In the genomic region with DNA sequence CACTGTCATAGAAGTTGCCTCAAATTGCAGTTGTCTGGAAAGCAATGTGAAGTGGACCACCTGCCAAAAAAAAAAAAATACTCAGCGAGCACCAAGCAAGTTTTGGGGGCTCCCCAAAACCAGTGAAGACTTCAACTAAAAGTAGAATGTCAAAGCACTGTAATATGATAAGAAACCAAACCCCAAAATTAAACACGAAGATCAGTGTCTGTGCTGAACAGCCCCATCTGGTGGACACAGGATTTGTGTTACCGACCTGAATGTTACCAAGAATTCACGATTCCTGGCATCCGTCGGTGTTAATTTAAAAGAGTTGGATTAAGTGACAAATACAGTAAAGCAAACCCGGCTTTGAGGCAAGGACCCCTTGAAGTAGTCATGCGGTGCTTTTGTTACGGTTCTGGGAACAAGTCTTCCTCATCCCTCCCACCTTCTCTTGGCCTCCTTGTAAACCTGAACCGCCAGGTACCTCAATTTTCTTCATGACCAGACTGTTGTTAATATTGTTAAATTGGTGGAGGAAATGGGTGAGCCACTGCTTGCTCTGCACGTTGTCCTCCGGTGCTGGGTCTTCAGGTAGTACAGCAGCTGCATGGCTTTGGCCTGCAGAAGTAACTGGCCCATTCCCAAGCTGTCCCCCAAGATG, we compare ENCODE assay signal across 1 cellular context.
TF ChIP-seq lines count a peak whose summit lies in the region.

No MANE protein-coding gene starts in this region.

TF ChIP-seq in HepG2, 621 proteins besides CTCF, POLR2A, EP300 and RAD21 (continues in another document):
- TF ChIP-seq U2AF2 (IDR thresholded peaks at IDR 0.05; ENCODE audit: low read depth, low read length), result no peak
- no peak; the same call in 1 of the 2 replicates for TF ChIP-seq NCOA2 (CRISPR knock-in tag; IDR thresholded peaks at IDR 0.05)
- no peak for TF ChIP-seq HNRNPH1 (optimal IDR thresholded peaks at IDR 0.05; ENCODE audit: low read depth, low read length)
- 0 out of 2 replicates have a peak, but pooled peaks have one; percentile 23 for TF ChIP-seq THAP11 (CRISPR knock-in tag; IDR thresholded peaks at IDR 0.05)
- no peak for TF ChIP-seq TAF15 (IDR thresholded peaks at IDR 0.05; ENCODE audit: low read depth, low read length, poor library complexity, severe bottlenecking)
- no peak for TF ChIP-seq TP53 (CRISPR knock-in tag; conservative IDR thresholded peaks at IDR 0.05)
- 0 out of 2 replicates have a peak, but pooled peaks have one; percentile 28 for TF ChIP-seq ARID2 (CRISPR knock-in tag; IDR thresholded peaks at IDR 0.05; ENCODE audit: borderline replicate concordance)
- TF ChIP-seq MLLT10 (CRISPR knock-in tag; IDR thresholded peaks at IDR 0.05), result no peak
- TF ChIP-seq MXI1 (IDR thresholded peaks at IDR 0.05; ENCODE audit: borderline replicate concordance, low read depth, low read length), result no peak
- no peak for TF ChIP-seq ATAD3A (CRISPR knock-in tag; IDR thresholded peaks at IDR 0.05)
- TF ChIP-seq, protein P1, sequence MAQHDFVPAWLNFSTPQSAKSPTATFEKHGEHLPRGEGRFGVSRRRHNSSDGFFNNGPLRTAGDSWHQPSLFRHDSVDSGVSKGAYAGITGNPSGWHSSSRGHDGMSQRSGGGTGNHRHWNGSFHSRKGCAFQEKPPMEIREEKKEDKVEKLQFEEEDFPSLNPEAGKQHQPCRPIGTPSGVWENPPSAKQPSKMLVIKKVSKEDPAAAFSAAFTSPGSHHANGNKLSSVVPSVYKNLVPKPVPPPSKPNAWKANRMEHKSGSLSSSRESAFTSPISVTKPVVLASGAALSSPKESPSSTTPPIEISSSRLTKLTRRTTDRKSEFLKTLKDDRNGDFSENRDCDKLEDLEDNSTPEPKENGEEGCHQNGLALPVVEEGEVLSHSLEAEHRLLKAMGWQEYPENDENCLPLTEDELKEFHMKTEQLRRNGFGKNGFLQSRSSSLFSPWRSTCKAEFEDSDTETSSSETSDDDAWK (CRISPR knock-in tag; IDR thresholded peaks at IDR 0.05), result no peak
- peak; percentile 92 for TF ChIP-seq SMC3 (IDR thresholded peaks at IDR 0.05; ENCODE audit: low read length)
- TF ChIP-seq ZHX2 (IDR thresholded peaks at IDR 0.05; ENCODE audit: low read depth), result no peak
- TF ChIP-seq ZHX2 (CRISPR knock-in tag; IDR thresholded peaks at IDR 0.05; ENCODE audit: borderline replicate concordance), result no peak
- no peak for TF ChIP-seq ZNF337 (CRISPR knock-in tag; IDR thresholded peaks at IDR 0.05; ENCODE audit: borderline replicate concordance, low read depth)
- no peak for TF ChIP-seq PATZ1 (CRISPR knock-in tag; IDR thresholded peaks at IDR 0.05)
- TF ChIP-seq ZNF607 (CRISPR knock-in tag; IDR thresholded peaks at IDR 0.05; ENCODE audit: borderline replicate concordance), result no peak
- 0 out of 2 replicates have a peak, but pooled peaks have one; percentile 21 for TF ChIP-seq ZNF574 (CRISPR knock-in tag; IDR thresholded peaks at IDR 0.05)
- TF ChIP-seq BHLHE40 (IDR thresholded peaks at IDR 0.05; ENCODE audit: low read length), result no peak
- TF ChIP-seq JARID2 (CRISPR knock-in tag; IDR thresholded peaks at IDR 0.05; ENCODE audit: insufficient replicate concordance), result peak; percentile 47
- TF ChIP-seq REL (CRISPR knock-in tag; conservative IDR thresholded peaks at IDR 0.05), result no peak
- 0 out of 2 replicates have a peak, but pooled peaks have one; percentile 23 for TF ChIP-seq MTERF4 (CRISPR knock-in tag; IDR thresholded peaks at IDR 0.05)
- TF ChIP-seq ZNF230 (CRISPR knock-in tag; IDR thresholded peaks at IDR 0.05), result no peak
- TF ChIP-seq, protein P2, sequence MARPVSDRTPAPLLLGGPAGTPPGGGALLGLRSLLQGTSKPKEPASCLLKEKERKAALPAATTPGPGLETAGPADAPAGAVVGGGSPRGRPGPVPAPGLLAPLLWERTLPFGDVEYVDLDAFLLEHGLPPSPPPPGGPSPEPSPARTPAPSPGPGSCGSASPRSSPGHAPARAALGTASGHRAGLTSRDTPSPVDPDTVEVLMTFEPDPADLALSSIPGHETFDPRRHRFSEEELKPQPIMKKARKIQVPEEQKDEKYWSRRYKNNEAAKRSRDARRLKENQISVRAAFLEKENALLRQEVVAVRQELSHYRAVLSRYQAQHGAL (CRISPR knock-in tag; IDR thresholded peaks at IDR 0.05; ENCODE audit: not compliant biosample characterization), result no peak
- TF ChIP-seq ZNF619 (CRISPR knock-in tag; IDR thresholded peaks at IDR 0.05), result no peak
- no peak for TF ChIP-seq SRSF4 (IDR thresholded peaks at IDR 0.05; ENCODE audit: low read depth, low read length, poor library complexity, severe bottlenecking)
- TF ChIP-seq, protein P3, sequence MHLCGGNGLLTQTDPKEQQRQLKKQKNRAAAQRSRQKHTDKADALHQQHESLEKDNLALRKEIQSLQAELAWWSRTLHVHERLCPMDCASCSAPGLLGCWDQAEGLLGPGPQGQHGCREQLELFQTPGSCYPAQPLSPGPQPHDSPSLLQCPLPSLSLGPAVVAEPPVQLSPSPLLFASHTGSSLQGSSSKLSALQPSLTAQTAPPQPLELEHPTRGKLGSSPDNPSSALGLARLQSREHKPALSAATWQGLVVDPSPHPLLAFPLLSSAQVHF (CRISPR knock-in tag; IDR thresholded peaks at IDR 0.05), result no peak
- no peak for TF ChIP-seq SRSF9 (IDR thresholded peaks at IDR 0.05; ENCODE audit: borderline replicate concordance, insufficient read depth, low read depth, low read length, poor library complexity, severe bottlenecking)
- TF ChIP-seq ZNF501 (CRISPR knock-in tag; IDR thresholded peaks at IDR 0.05), result 0 out of 2 replicates have a peak, but pooled peaks have one; percentile 15
- TF ChIP-seq HDAC6 (IDR thresholded peaks at IDR 0.05; ENCODE audit: low read depth, low read length), result no peak
- 0 out of 2 replicates have a peak, but pooled peaks have one; percentile 13 for TF ChIP-seq GMEB1 (CRISPR knock-in tag; IDR thresholded peaks at IDR 0.05; ENCODE audit: borderline replicate concordance)
- no peak for TF ChIP-seq CREB1 (IDR thresholded peaks at IDR 0.05)
- TF ChIP-seq CREB1 (CRISPR knock-in tag; IDR thresholded peaks at IDR 0.05), result no peak
- TF ChIP-seq, protein P4, sequence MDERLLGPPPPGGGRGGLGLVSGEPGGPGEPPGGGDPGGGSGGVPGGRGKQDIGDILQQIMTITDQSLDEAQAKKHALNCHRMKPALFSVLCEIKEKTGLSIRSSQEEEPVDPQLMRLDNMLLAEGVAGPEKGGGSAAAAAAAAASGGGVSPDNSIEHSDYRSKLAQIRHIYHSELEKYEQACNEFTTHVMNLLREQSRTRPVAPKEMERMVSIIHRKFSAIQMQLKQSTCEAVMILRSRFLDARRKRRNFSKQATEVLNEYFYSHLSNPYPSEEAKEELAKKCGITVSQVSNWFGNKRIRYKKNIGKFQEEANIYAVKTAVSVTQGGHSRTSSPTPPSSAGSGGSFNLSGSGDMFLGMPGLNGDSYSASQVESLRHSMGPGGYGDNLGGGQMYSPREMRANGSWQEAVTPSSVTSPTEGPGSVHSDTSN (CRISPR knock-in tag; IDR thresholded peaks at IDR 0.05), result no peak
- TF ChIP-seq DNMT3B (CRISPR knock-in tag; conservative IDR thresholded peaks at IDR 0.05), result 0 out of 2 replicates have a peak, but pooled peaks have one; percentile 59
- TF ChIP-seq ZNF800 (CRISPR knock-in tag; IDR thresholded peaks at IDR 0.05), result no peak
- no peak for TF ChIP-seq SALL2 (CRISPR knock-in tag; IDR thresholded peaks at IDR 0.05)
